10 cellular contexts compared by ENCODE assay signal in genomic region chr9:135468866-135469521, GRCh38. TPM values are rescaled to one million over a fixed set of nuclear protein-coding genes. Genes with fewer than 3 reads are reported as not detected.
DNase-seq lines count a peak whose midpoint lies in the region; ATAC-seq and TF ChIP-seq lines count a peak whose summit lies in the region.
"Had no signal": no experiment of that assay in that cellular context is flagged by ENCODE, and none has a peak within 500 bp of the region (broad histone marks: within the 10 kb centered on the region; RNA-seq: fewer than 3 reads in every experiment).

No MANE protein-coding gene starts in this region.

- H3K36me3 Mint-ChIP-seq in CD4-positive, CD25-positive, alpha-beta regulatory T cell, result no peaks in the 10 kb centered on the region

- no peaks in the 10 kb centered on the region for H3K9me3 ChIP-seq in CD4-positive, CD25-positive, alpha-beta regulatory T cell (ENCODE audit: control insufficient read depth in 2 of 2, low read length in 2 of 2)
- H3K9me3 ChIP-seq in osteoblast (ENCODE audit: low read depth, low read length), result no peaks in the 10 kb centered on the region
- H3K9me3 ChIP-seq in right cardiac atrium (ENCODE audit: control insufficient read depth, low read length), result no peaks in the 10 kb centered on the region

- no peaks in the 10 kb centered on the region for H3K27me3 ChIP-seq in CD4-positive, CD25-positive, alpha-beta regulatory T cell (ENCODE audit: control insufficient read depth, insufficient read depth, low read length)
- no peaks in the 10 kb centered on the region for H3K27me3 ChIP-seq in osteoblast (ENCODE audit: insufficient read depth, low read length)
- no peaks in the 10 kb centered on the region for H3K27me3 ChIP-seq in right cardiac atrium (ENCODE audit: control insufficient read depth, insufficient read depth)

- H3K4me1 Mint-ChIP-seq in CD4-positive, CD25-positive, alpha-beta regulatory T cell, result peaks cover 5 to 25% (median 16%) of the 10 kb centered on the region in 4 donors

- peak overlapping the region; percentile 4 to 84 (median 83) for H3K27ac Mint-ChIP-seq in CD4-positive, CD25-positive, alpha-beta regulatory T cell

- intact Hi-C loops in right cardiac atrium (cut with DNase I), result no loop called here

- H3K4me2 ChIP-seq in osteoblast (ENCODE audit: insufficient read depth, low read length), result peak overlapping the region; percentile 59
- H3K4me2 ChIP-seq: KMS-11 had no signal

- peaks cover 16% of the 10 kb centered on the region for H3K4me1 ChIP-seq in CD4-positive, CD25-positive, alpha-beta regulatory T cell (ENCODE audit: control insufficient read depth, insufficient read depth, low read length, poor library complexity, severe bottlenecking)
- peaks cover 7% of the 10 kb centered on the region for H3K4me1 ChIP-seq in osteoblast (ENCODE audit: insufficient read depth, low read length)
- no peaks in the 10 kb centered on the region for H3K4me1 ChIP-seq in right cardiac atrium (ENCODE audit: control insufficient read depth, insufficient read depth, low read length)

- peaks cover 0 to 1% (median 0%) of the 10 kb centered on the region in 7 donors for H3K9me3 Mint-ChIP-seq in CD4-positive, CD25-positive, alpha-beta regulatory T cell

- no peak overlapping the region for H2AFZ ChIP-seq in osteoblast (ENCODE audit: low read length)

- peaks cover 3% of the 10 kb centered on the region for H4K20me1 ChIP-seq in osteoblast (ENCODE audit: insufficient read depth, low read length)

- peaks cover 17% of the 10 kb centered on the region for H3K27me3 Mint-ChIP-seq in CD4-positive, CD25-positive, alpha-beta regulatory T cell

- TF ChIP-seq CTCF in osteoblast (IDR thresholded peaks at IDR 0.05; ENCODE audit: extremely low read depth, low read depth, low read length), result no peak

- H3K4me3 ChIP-seq in CD4-positive, CD25-positive, alpha-beta regulatory T cell (ENCODE audit: low read depth, low read length), result peak overlapping the region; percentile 68
- H3K4me3 ChIP-seq in osteoblast (ENCODE audit: insufficient read depth, low read length), result peak overlapping the region; percentile 13
- H3K4me3 ChIP-seq in right cardiac atrium (ENCODE audit: low read length), result no peak overlapping the region

- peak; percentile 26 to 86 (median 33) for DNase-seq in CD4-positive, CD25-positive, alpha-beta regulatory T cell
- DNase-seq in RPMI8226 (peak; percentile 64), osteoblast (ENCODE audit: insufficient read length, low spot score, missing footprints) (peak; percentile 72), right cardiac atrium (no peak), AG08396 (ENCODE audit: low spot score) (no peak), NCI-H1417 treated with DMSO at 0.1 percent for 48 hours (lab: John Stamatoyannopoulos, UW) (no peak)
- peak; percentile 58 for DNase-seq in activated T-helper 9 cell treated with anti-CD3 and anti-CD28 coated beads, Interleukin-2, amount 50 U/mL, for 16 hours (ENCODE audit: low read depth)
- DNase-seq: DMS79 treated with DMSO at 0.1 percent for 48 hours had no signal

- no peaks in the 10 kb centered on the region for H3K79me2 ChIP-seq in osteoblast (ENCODE audit: insufficient read depth, low read length)

- no peaks in the 10 kb centered on the region for H3K36me3 ChIP-seq in CD4-positive, CD25-positive, alpha-beta regulatory T cell (ENCODE audit: control insufficient read depth, insufficient read depth, low read length)
- H3K36me3 ChIP-seq in osteoblast (ENCODE audit: insufficient read depth, low read length), result no peaks in the 10 kb centered on the region

- 27% methylated on average over 16 of the region's 16 CpGs for WGBS in right cardiac atrium

- peak in 1 of 2 donors; percentile 72 for ATAC-seq in CD4-positive, CD25-positive, alpha-beta regulatory T cell (ENCODE audit: low read depth in 2 of 2)
- ATAC-seq in HG03175 (IDR thresholded peaks at IDR 0.05; ENCODE audit: unreplicated experiment) (no peak), right cardiac atrium (no peak)

- peak overlapping the region; percentile 51 for H3K27ac ChIP-seq in CD4-positive, CD25-positive, alpha-beta regulatory T cell (ENCODE audit: insufficient read depth, low read length, poor library complexity, severe bottlenecking)
- H3K27ac ChIP-seq in osteoblast (ENCODE audit: low read depth, low read length), result no peak overlapping the region
- no peak overlapping the region for H3K27ac ChIP-seq in right cardiac atrium (ENCODE audit: low read length)
- H3K27ac ChIP-seq: KMS-11 had no signal

- H3K4me3 Mint-ChIP-seq in CD4-positive, CD25-positive, alpha-beta regulatory T cell, result peak overlapping the region; percentile 78 to 90 (median 81)

RNA-seq across cellular contexts. Expression of gene PPP1R26, which starts 10.6 kb away (rescaled TPM):
- 2.5 TPM for total RNA-seq in CD4-positive, CD25-positive, alpha-beta regulatory T cell
- polyA plus RNA-seq in CD4-positive, CD25-positive, alpha-beta regulatory T cell, result under 1 TPM in 3 of 4 donors, not detected in 1; 0.05 to 0.64 (median 0.06) TPM
- total RNA-seq in osteoblast, result 9.4 and 10.5 TPM in 2 replicates
- 10 to 100 TPM; 15.7 to 23.8 (median 20.0) TPM for total RNA-seq in right cardiac atrium
- 14.5 TPM for polyA plus RNA-seq in right cardiac atrium

RNA-seq across cellular contexts. Expression of gene MRPS2, which starts 31.5 kb away (rescaled TPM):
- total RNA-seq in CD4-positive, CD25-positive, alpha-beta regulatory T cell, result 18.1 TPM
- polyA plus RNA-seq in CD4-positive, CD25-positive, alpha-beta regulatory T cell, result 10 to 100 TPM; 47.1 to 56.7 (median 53.5) TPM
- 13.0 and 18.3 TPM in 2 replicates for total RNA-seq in osteoblast
- 10 to 100 TPM; 27.1 to 39.5 (median 37.8) TPM for total RNA-seq in right cardiac atrium
- 48.9 TPM for polyA plus RNA-seq in right cardiac atrium

RNA-seq across cellular contexts. Expression of gene LCN1, which starts 52.2 kb away (rescaled TPM):
- total RNA-seq in CD4-positive, CD25-positive, alpha-beta regulatory T cell, result not detected
- polyA plus RNA-seq in CD4-positive, CD25-positive, alpha-beta regulatory T cell, result not detected
- total RNA-seq in osteoblast (not detected in 2 replicates), right cardiac atrium (1 to 10 TPM in 1 of 4 donors, under 1 TPM in 1, not detected in 2; 0.42 to 4.0 TPM)
- not detected for polyA plus RNA-seq in right cardiac atrium

Comparison
In these comparisons a context has a peak if more than half of its experiments do, and no peak if none do; other contexts are left out.
1. DNase-seq: peak in CD4-positive, CD25-positive, alpha-beta regulatory T cell (3 of 3), RPMI8226 (single experiment), activated T-helper 9 cell treated with anti-CD3 and anti-CD28 coated beads, Interleukin-2, amount 50 U/mL, for 16 hours (single experiment) and osteoblast (single experiment); none in right cardiac atrium (0 of 3), AG08396 (single experiment) and NCI-H1417 treated with DMSO at 0.1 percent for 48 hours (single experiment).